In the genomic region with DNA sequence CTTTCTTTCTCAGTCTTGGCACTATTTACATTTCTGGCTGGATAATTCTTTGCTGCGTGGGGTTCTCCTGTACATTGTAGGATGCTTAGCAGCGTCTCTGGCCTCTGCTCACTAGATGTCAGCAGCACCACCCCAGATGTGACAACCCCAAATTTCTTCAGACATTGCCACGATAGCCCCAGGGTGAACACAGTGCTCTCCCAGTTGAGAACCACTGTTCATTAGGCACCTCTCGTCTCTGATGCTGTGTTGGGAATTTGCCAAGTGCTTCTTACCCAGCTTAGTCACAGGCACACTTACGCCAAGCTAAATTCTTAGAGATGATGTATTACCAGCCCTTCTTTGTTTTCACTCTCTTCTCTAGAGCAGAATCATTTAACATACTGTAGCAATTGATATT, we compare ENCODE assay signal across 12 cellular contexts. TPM values are rescaled to one million over a fixed set of nuclear protein-coding genes. Genes with fewer than 3 reads are reported as not detected.
DNase-seq lines count a peak whose midpoint lies in the region; ATAC-seq and TF ChIP-seq lines count a peak whose summit lies in the region.
"Had no signal": no experiment of that assay in that cellular context is flagged by ENCODE, and none has a peak within 500 bp of the region (broad histone marks: within the 10 kb centered on the region; RNA-seq: fewer than 3 reads in every experiment).

No MANE protein-coding gene starts in this region.

- DNase-seq in amniotic epithelial cell (ENCODE audit: low read depth) (peak; percentile 91), myocyte (ENCODE audit: low read depth) (peak; percentile 64), islet precursor cell (no peak), pons (ENCODE audit: low spot score) (no peak)
- DNase-seq: erythroblast; GF-D8; mesendoderm; NCI-H1048; stimulated activated naive CD4-positive, alpha-beta T cell had no signal

- peak; percentile 8 for TF ChIP-seq CTCF in GM12873 (IDR thresholded peaks at IDR 0.05; ENCODE audit: insufficient read depth, low read depth, low read length, missing control alignments)

- no peak for ATAC-seq in HG02588 (IDR thresholded peaks at IDR 0.05; ENCODE audit: unreplicated experiment)
- ATAC-seq: WTC11 had no signal

RNA-seq across cellular contexts. Expression of gene TRIM6, which starts 9.4 kb away (rescaled TPM):
- total RNA-seq in myocyte = 0.31 and 0.40 TPM in 2 replicates
- polyA plus RNA-seq in myocyte (2012) = 0.53 TPM

RNA-seq across cellular contexts. Expression of gene TRIM34, which starts 19.0 kb away (rescaled TPM):
- total RNA-seq in myocyte = 2.7 and 4.4 TPM in 2 replicates
- polyA plus RNA-seq in myocyte (2012) = 2.2 TPM

RNA-seq across cellular contexts. Expression of gene OR52B6, which starts 25.2 kb away (rescaled TPM):
- total RNA-seq in myocyte = not detected in 2 replicates
- 0.23 TPM for polyA plus RNA-seq in myocyte (2012)
- total RNA-seq: WTC11 had no signal

RNA-seq across cellular contexts. Expression of gene OR52H1, which starts 57.5 kb away (rescaled TPM):
- not detected in 2 replicates for total RNA-seq in myocyte
- 0.11 TPM for polyA plus RNA-seq in myocyte (2012)
- total RNA-seq: WTC11 had no signal

Comparison
In these comparisons a context has a peak if more than half of its experiments do, and no peak if none do; other contexts are left out.
1. DNase-seq: peak in amniotic epithelial cell (single experiment) and myocyte (single experiment); none in islet precursor cell (single experiment) and pons (single experiment).